ENCODE assay signal across 1 cellular context in the genomic region with DNA sequence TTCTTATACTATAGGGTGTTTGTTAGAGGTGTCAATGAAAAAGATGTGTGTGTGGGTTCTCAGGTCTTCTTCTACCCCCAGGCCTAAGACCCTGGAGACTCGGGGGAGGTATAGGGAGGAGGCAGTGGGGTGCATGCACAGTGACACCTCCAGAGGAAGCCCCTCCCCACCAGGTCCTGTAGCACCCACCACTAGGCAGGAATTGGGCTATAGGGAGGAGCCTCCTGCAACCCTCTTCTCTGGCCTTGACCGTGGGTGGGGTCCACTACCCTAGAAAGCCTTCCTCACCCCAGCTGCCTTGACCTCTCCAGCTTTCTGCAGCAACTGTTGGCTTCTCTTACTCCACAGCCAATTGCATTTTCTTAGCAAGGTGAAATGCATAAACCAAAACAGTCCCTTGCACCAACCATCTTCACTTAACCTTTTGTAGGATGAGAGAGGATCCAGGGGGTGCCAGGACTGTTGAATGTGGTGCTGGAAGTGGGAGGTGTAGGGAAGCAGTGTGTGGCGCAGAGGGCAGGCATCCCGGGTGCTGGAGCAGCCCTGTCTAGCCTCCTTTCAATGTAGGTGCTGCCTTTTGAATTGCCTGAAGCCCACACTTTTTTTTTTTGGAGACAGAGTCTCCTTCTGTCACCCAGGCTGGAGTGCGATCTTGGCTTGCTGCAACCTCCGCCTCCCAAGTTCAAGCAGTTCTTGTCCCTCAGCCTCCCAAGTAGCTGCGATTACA.
TF ChIP-seq lines count a peak whose summit lies in the region.

No MANE protein-coding gene starts in this region.

TF ChIP-seq in WTC11, 78 proteins besides CTCF, POLR2A, EP300 and RAD21 (continued from another document):
- TF ChIP-seq KAT7 (CRISPR knock-in tag; IDR thresholded peaks at IDR 0.05; ENCODE audit: borderline replicate concordance) (no peak), NR2C2 (CRISPR knock-in tag; IDR thresholded peaks at IDR 0.05) (no peak), ELF4 (CRISPR knock-in tag; IDR thresholded peaks at IDR 0.05; ENCODE audit: low read depth) (no peak)
